In the genomic region with DNA sequence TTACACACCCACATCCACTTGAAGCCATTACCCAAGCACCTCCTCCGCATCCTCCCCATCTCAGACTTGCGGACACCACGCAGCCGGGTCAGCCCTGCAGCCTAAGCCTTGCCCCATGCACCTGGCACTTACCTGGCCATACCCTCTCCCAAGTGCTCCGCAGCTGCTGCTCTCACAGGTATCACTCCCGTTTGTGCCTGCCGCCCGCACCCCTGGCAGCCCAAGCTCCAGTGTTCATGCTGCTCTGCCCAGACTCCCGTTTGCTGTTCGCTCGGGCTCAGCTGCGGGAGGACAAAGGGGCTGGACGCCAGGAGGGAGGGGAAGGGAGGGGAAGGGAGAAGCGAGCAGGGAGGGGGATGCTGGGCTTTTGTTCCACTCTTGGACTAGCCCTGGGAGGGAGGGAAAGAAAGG, we compare ENCODE assay signal across 12 cellular contexts. TPM values are rescaled to one million over a fixed set of nuclear protein-coding genes. Genes with fewer than 3 reads are reported as not detected.
A peak's percentile ranks its signal among the peaks of the same experiment; 100 is the strongest.
DNase-seq lines count a peak whose midpoint lies in the region; ATAC-seq and TF ChIP-seq lines count a peak whose summit lies in the region.
"Had no signal": no experiment of that assay in that cellular context is flagged by ENCODE, and none has a peak within 500 bp of the region (broad histone marks: within the 10 kb centered on the region; RNA-seq: fewer than 3 reads in every experiment).

A gene with protein sequence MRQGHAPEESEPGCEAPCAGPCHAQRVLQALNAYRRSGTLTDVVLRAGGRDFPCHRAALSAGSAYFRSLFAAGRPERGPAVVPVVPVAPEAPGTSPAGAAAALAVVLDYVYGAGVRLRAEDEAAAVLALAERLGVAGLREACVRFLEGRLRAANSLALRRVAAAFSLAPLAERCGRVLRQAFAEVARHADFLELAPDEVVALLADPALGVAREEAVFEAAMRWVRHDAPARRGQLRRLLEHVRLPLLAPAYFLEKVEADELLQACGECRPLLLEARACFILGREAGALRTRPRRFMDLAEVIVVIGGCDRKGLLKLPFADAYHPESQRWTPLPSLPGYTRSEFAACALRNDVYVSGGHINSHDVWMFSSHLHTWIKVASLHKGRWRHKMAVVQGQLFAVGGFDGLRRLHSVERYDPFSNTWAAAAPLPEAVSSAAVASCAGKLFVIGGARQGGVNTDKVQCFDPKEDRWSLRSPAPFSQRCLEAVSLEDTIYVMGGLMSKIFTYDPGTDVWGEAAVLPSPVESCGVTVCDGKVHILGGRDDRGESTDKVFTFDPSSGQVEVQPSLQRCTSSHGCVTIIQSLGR (minus strand): TSS at position 293 of the 411 bp plus-strand sequence. CDS start 2,574 bp downstream, outside the sequence.

- H3K56ac ChIP-seq in IMR-90 (ENCODE audit: extremely low read depth, insufficient read depth, low read length), result no peak within 1 kb of the TSS

- 0 out of 2 replicates have a peak, but pooled peaks cover 3% of the 10 kb centered on the region for H4K20me1 ChIP-seq in IMR-90 (ENCODE audit: insufficient read depth, low read length)
- H4K20me1 ChIP-seq in neural cell (ENCODE audit: insufficient read depth), result no peaks in the 10 kb centered on the region

- H3K18ac ChIP-seq in IMR-90 (ENCODE audit: low read depth, low read length), result no peak within 1 kb of the TSS

- ATAC-seq in CD4-positive, alpha-beta T cell (ENCODE audit: poor library complexity), result no peak
- ATAC-seq in IMR-90 (ENCODE audit: low read depth), result no peak
- ATAC-seq in central memory CD8-positive, alpha-beta T cell (replicated peaks; ENCODE audit: extremely low read depth, poor library complexity, severe bottlenecking), result no peak
- no peak for ATAC-seq in HG03442 (IDR thresholded peaks at IDR 0.05; ENCODE audit: unreplicated experiment)
- ATAC-seq in HG03045 (IDR thresholded peaks at IDR 0.05; ENCODE audit: unreplicated experiment), result no peak

- H3K9ac ChIP-seq in IMR-90 (ENCODE audit: low read depth, low read length), result no peak within 1 kb of the TSS
- H3K9ac ChIP-seq in neural cell (ENCODE audit: low read length), result peak within 1 kb of the TSS; percentile 38

- H3F3A ChIP-seq in neural cell (ENCODE audit: insufficient read depth, low read length, poor library complexity, severe bottlenecking), result no peaks in the 10 kb centered on the region

- H2AFZ ChIP-seq in IMR-90 (replicated peaks; ENCODE audit: low read length, poor library complexity) (peak within 1 kb of the TSS; percentile 16), neural cell (ENCODE audit: low read depth, low read length) (no peak within 1 kb of the TSS)

- no peak for TF ChIP-seq CTCF in CD4-positive, alpha-beta T cell (IDR thresholded peaks at IDR 0.05)
- no peak for TF ChIP-seq CTCF in IMR-90 (conservative IDR thresholded peaks at IDR 0.05; ENCODE audit: low read depth, low read length)
- no peak for TF ChIP-seq CTCF in neural cell (IDR thresholded peaks at IDR 0.05; ENCODE audit: poor library complexity, severe bottlenecking)

- no peak within 1 kb of the TSS for H2BK5ac ChIP-seq in IMR-90 (ENCODE audit: low read depth, low read length, poor library complexity, severe bottlenecking)

- H3K4me3 Mint-ChIP-seq in CD4-positive, alpha-beta T cell, result peak within 1 kb of the TSS; percentile 23
- H3K4me3 Mint-ChIP-seq in central memory CD8-positive, alpha-beta T cell, result no peak within 1 kb of the TSS

- no peak within 1 kb of the TSS for H4K91ac ChIP-seq in IMR-90 (ENCODE audit: insufficient read depth, low read depth, low read length)

- H3K27ac Mint-ChIP-seq in CD4-positive, alpha-beta T cell, result no peak within 1 kb of the TSS
- peak within 1 kb of the TSS; percentile 68 for H3K27ac Mint-ChIP-seq in central memory CD8-positive, alpha-beta T cell (ENCODE audit: low read depth)

- no peak within 1 kb of the TSS for H3K27ac ChIP-seq in CD4-positive, alpha-beta T cell (ENCODE audit: low read depth, low read length)
- no peak within 1 kb of the TSS for H3K27ac ChIP-seq in IMR-90 (ENCODE audit: insufficient read depth, low read length)
- no peak within 1 kb of the TSS for H3K27ac ChIP-seq in neural cell (ENCODE audit: low read length)

- H2AK5ac ChIP-seq in IMR-90 (ENCODE audit: low read depth, low read length), result no peak within 1 kb of the TSS

- no peak within 1 kb of the TSS for H2BK15ac ChIP-seq in IMR-90 (ENCODE audit: low read depth, low read length)

- dilution Hi-C loops in IMR-90 (cut with HindIII; ENCODE audit: low sequenced_read_pairs, unreplicated experiment), result no loop called here

- 21% methylated on average over 4 of the region's 14 CpGs; no CpG with 5 or more reads in 1 of the 2 experiments for WGBS in IMR-90 (ENCODE audit: extremely low coverage in 2 of 2, insufficient read length in 1 of 2), 2 experiments

- H3K4ac ChIP-seq in IMR-90 (ENCODE audit: low read depth, low read length), result no peak within 1 kb of the TSS

- no peak for DNase-seq in CD4-positive, alpha-beta T cell
- no peak for DNase-seq in IMR-90
- DNase-seq in central memory CD8-positive, alpha-beta T cell (ENCODE audit: low spot score in 2 of 2), result no peak
- no peak for DNase-seq in NCI-H187 treated with DMSO at 0.1 percent for 48 hours (lab: John Stamatoyannopoulos, UW)
- DNase-seq in activated effector memory CD4-positive, alpha-beta T cell treated with Interleukin-2 at 50 U/mL for 16 hours, result no peak
- DNase-seq: EL; NCI-H2081 treated with DMSO at 0.1 percent for 48 hours; stimulated activated CD4-positive, alpha-beta T cell treated with anti-CD3 and anti-CD28 coated beads, Interleukin-2, amount 100 ng/mL, for 24 hours had no signal

- H3K79me2 ChIP-seq in neural cell (replicated peaks; ENCODE audit: insufficient read depth, low read length), result no peaks in the 10 kb centered on the region

- H2BK20ac ChIP-seq in IMR-90 (ENCODE audit: low read depth, low read length), result no peak within 1 kb of the TSS

- H3K9me3 ChIP-seq in CD4-positive, alpha-beta T cell (ENCODE audit: control insufficient read depth, low read length), result no peaks in the 10 kb centered on the region
- H3K9me3 ChIP-seq in IMR-90 (ENCODE audit: control insufficient read depth, insufficient read depth, low read length) (peaks cover 6% of the 10 kb centered on the region), neural cell (ENCODE audit: low read length) (no peaks in the 10 kb centered on the region)

- H3K4me3 ChIP-seq in IMR-90 (ENCODE audit: insufficient read depth, low read depth, low read length), result no peak within 1 kb of the TSS
- peak within 1 kb of the TSS; percentile 40 for H3K4me3 ChIP-seq in neural cell (ENCODE audit: low read length)
- H3K4me3 ChIP-seq: lung had no signal

- in situ Hi-C loops in IMR-90 (cut with MboI; ENCODE audit: low sequenced_read_pairs), result no loop called here

- peaks cover 27% of the 10 kb centered on the region for H3K4me1 Mint-ChIP-seq in CD4-positive, alpha-beta T cell (ENCODE audit: low read depth)
- peaks cover 27% of the 10 kb centered on the region for H3K4me1 Mint-ChIP-seq in central memory CD8-positive, alpha-beta T cell

- 0 out of 2 replicates have a peak, but pooled peaks cover 3% of the 10 kb centered on the region for H3K4me1 ChIP-seq in IMR-90 (ENCODE audit: control insufficient read depth, insufficient read depth, low read length)

- H2BK120ac ChIP-seq in IMR-90 (ENCODE audit: low read depth, low read length), result no peak within 1 kb of the TSS

- peaks cover 38% of the 10 kb centered on the region for H3K27me3 ChIP-seq in CD4-positive, alpha-beta T cell (ENCODE audit: control insufficient read depth, insufficient read depth, low read length)
- H3K27me3 ChIP-seq in IMR-90 (ENCODE audit: control insufficient read depth, insufficient read depth, low read length) (peaks cover 36% of the 10 kb centered on the region), neural cell (ENCODE audit: insufficient read depth, low read depth, low read length) (peaks cover 27% of the 10 kb centered on the region)

- no peaks in the 10 kb centered on the region for H3K9me2 ChIP-seq in neural cell (ENCODE audit: insufficient read depth, low read length)

- H3K36me3 Mint-ChIP-seq in CD4-positive, alpha-beta T cell (ENCODE audit: low read depth), result peaks cover 5% of the 10 kb centered on the region
- peaks cover 11% of the 10 kb centered on the region for H3K36me3 Mint-ChIP-seq in central memory CD8-positive, alpha-beta T cell (ENCODE audit: insufficient read depth)

- H4K5ac ChIP-seq in IMR-90 (ENCODE audit: low read depth, low read length), result no peak within 1 kb of the TSS

- H4K8ac ChIP-seq in IMR-90 (ENCODE audit: low read depth in 2 of 2, low read length in 2 of 2), result no peak within 1 kb of the TSS

- no peaks in the 10 kb centered on the region for H3K9me1 ChIP-seq in IMR-90 (ENCODE audit: insufficient read depth, low read length)

- POLR2A ChIA-PET in CD4-positive, alpha-beta T cell (lab: Charles Lee), result interaction anchor here (1.2 kb wide), 1 partner anchor 10 kb away, joined by 3 read pairs; no protein-coding TSS in a partner anchor
- POLR2A ChIA-PET in IMR-90 (lab: Charles Lee; ENCODE audit: unreplicated experiment), result no interaction called here

- BruUV-seq in IMR-90 (replicated peaks; lab: Mats Ljungman, UMichigan), result no TSS peak

- no peak for TF ChIP-seq EP300 in neural cell (conservative IDR thresholded peaks at IDR 0.05; ENCODE audit: poor library complexity, severe bottlenecking)

- CTCF ChIA-PET in CD4-positive, alpha-beta T cell (lab: Charles Lee), result no interaction called here
- CTCF ChIA-PET in IMR-90 (lab: Yijun Ruan, JAX), result no interaction called here

- H3K14ac ChIP-seq in IMR-90 (replicated peaks; ENCODE audit: low read depth, low read length), result no peak within 1 kb of the TSS

- H3K4me2 ChIP-seq in IMR-90 (ENCODE audit: low read depth, low read length), result no peak within 1 kb of the TSS
- no peak within 1 kb of the TSS for H3K4me2 ChIP-seq in neural cell (ENCODE audit: low read length)

- intact Hi-C loops in CD4-positive, alpha-beta T cell (cut with DNase I, micrococcal nuclease), result loop anchor here in 1 of 2 experiments (5.0 kb wide), 1 partner anchor 36 kb away; a partner anchor contains a TSS
- intact Hi-C loops in IMR-90 (cut with micrococcal nuclease), result no loop called here

- TF ChIP-seq RAD21 in IMR-90 (IDR thresholded peaks at IDR 0.05; ENCODE audit: low read length) (no peak), neural cell (conservative IDR thresholded peaks at IDR 0.05) (no peak)

- no peaks in the 10 kb centered on the region for H3K79me1 ChIP-seq in IMR-90 (ENCODE audit: low read depth in 1 of 2, low read length in 2 of 2)

- peak within 1 kb of the TSS; percentile 63 for H2AK9ac ChIP-seq in IMR-90 (replicated peaks; ENCODE audit: low read depth, low read length, poor library complexity)

- no peaks in the 10 kb centered on the region for H3K36me3 ChIP-seq in IMR-90 (ENCODE audit: control insufficient read depth, insufficient read depth, low read length)
- peaks cover 6% of the 10 kb centered on the region for H3K36me3 ChIP-seq in neural cell (ENCODE audit: insufficient read depth, low read length)

- no peak for TF ChIP-seq POLR2A in IMR-90 (IDR thresholded peaks at IDR 0.05; ENCODE audit: low read depth, low read length)

- H3K23ac ChIP-seq in IMR-90 (ENCODE audit: low read depth, low read length), result no peak within 1 kb of the TSS

- peaks cover 52% of the 10 kb centered on the region for H3K27me3 Mint-ChIP-seq in CD4-positive, alpha-beta T cell
- H3K27me3 Mint-ChIP-seq in central memory CD8-positive, alpha-beta T cell, result peaks cover 53% of the 10 kb centered on the region

- H3K9me3 Mint-ChIP-seq in CD4-positive, alpha-beta T cell, result no peaks in the 10 kb centered on the region
- H3K9me3 Mint-ChIP-seq in central memory CD8-positive, alpha-beta T cell, result no peaks in the 10 kb centered on the region

RNA-seq across cellular contexts. Expression of the gene that starts here (rescaled TPM):
- under 1 TPM; 0.33 to 0.81 TPM for total RNA-seq in CD4-positive, alpha-beta T cell
- total RNA-seq in IMR-90 (2012; rRNA removed), result 1.4 and 1.6 TPM in 2 replicates
- polyA plus RNA-seq in IMR-90 (2012; rRNA removed) (3.3 TPM in 2 replicates), neural cell (11.8 and 17.0 TPM in 2 replicates)
- 2.1 and 6.1 TPM in 2 replicates for polyA plus RNA-seq in IMR-90 (2012; cell fraction: cytosol; rRNA removed)
- 4.0 and 10.4 TPM in 2 replicates for polyA plus RNA-seq in IMR-90 (2012; cell fraction: nucleus; rRNA removed; ENCODE audit: low replicate concordance)
- polyA minus RNA-seq in neural cell, result 8.0 and 12.7 TPM in 2 replicates
